ENCODE assay signal across 17 cellular contexts in the genomic region with DNA sequence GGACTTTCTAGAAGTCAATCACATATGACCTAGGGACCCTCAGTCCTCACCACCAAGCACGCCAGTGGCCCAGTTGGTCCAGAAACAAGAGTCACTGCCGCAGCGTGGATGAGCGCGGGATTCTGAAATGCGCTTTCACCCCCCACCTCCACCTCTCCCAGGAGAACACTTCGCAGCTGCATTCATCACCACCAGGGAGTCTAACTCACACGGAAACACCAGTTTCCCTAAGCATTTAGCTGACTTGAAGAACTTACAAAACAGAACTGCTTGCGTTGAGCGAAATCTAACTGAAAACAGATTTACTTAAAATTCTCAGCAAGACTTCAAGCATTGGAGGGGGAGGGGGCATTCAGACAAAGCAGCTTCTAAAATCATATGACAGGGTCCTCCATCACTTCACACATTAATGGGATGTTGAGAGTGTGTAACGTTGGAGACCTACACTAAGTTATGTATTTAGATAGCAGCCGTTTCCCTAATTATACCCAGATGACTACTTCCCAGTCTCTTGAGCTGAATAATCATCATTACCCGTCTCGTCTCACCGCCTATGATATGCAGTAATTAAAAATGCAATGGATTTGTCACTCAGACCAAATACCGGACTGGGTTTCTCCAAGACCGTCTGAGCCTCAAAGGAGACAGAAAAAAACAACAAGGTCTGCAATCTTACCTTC.
A peak's percentile ranks its signal among the peaks of the same experiment; 100 is the strongest.
DNase-seq lines count a peak whose midpoint lies in the region; ATAC-seq, FAIRE-seq and TF ChIP-seq lines count a peak whose summit lies in the region.
"Had no signal": no experiment of that assay in that cellular context is flagged by ENCODE, and none has a peak within 500 bp of the region (broad histone marks: within the 10 kb centered on the region; RNA-seq: fewer than 3 reads in every experiment).

No MANE protein-coding gene starts in this region.

- no peak for ATAC-seq in IMR-90 (ENCODE audit: low read depth)
- ATAC-seq in right lobe of liver = no peak
- ATAC-seq: activated CD8-positive, alpha-beta T cell treated with anti-CD3 and anti-CD28 coated beads, Interleukin-2, amount 10 ng/mL, durations not matched to agents 7 days and 5 days; CD8-positive, alpha-beta T cell had no signal

- no peak overlapping the region for H2BK5ac ChIP-seq in IMR-90 (ENCODE audit: low read depth, low read length, poor library complexity, severe bottlenecking)

- no peak overlapping the region for H2AK9ac ChIP-seq in IMR-90 (replicated peaks; ENCODE audit: low read depth, low read length, poor library complexity)

- peak overlapping the region; percentile 55 for H4K5ac ChIP-seq in IMR-90 (ENCODE audit: low read depth, low read length)

- dilution Hi-C loops in IMR-90 (cut with HindIII; ENCODE audit: low sequenced_read_pairs, unreplicated experiment) = no loop called here

- H3K4me1 ChIP-seq in IMR-90 (ENCODE audit: control insufficient read depth, insufficient read depth, low read length) = peaks cover 16% of the 10 kb centered on the region
- H3K4me1 ChIP-seq in right lobe of liver = peaks cover 0 to 39% (median 11%) of the 10 kb centered on the region in 4 donors
- no peaks in the 10 kb centered on the region for H3K4me1 ChIP-seq in adrenal gland (replicated peaks in 1 of 2)

- H2BK15ac ChIP-seq in IMR-90 (ENCODE audit: low read depth, low read length) = 0 out of 3 replicates have a peak overlapping the region, but pooled peaks have one; percentile 7

- peak overlapping the region; percentile 61 for H3K4me2 ChIP-seq in IMR-90 (ENCODE audit: low read depth, low read length)

- TF ChIP-seq POLR2A in IMR-90 (IDR thresholded peaks at IDR 0.05; ENCODE audit: low read depth, low read length) (no peak), right lobe of liver (IDR thresholded peaks at IDR 0.05) (no peak), GM12892 (IDR thresholded peaks at IDR 0.05; ENCODE audit: low read depth, low read length) (no peak), adrenal gland (IDR thresholded peaks at IDR 0.05) (no peak)

- H3K9ac ChIP-seq in IMR-90 (ENCODE audit: low read depth, low read length) = no peak overlapping the region

- H3K27ac ChIP-seq in IMR-90 (ENCODE audit: insufficient read depth, low read length) = no peak overlapping the region
- H3K27ac ChIP-seq in brain microvascular endothelial cell = no peak overlapping the region
- H3K27ac ChIP-seq in right lobe of liver = peak overlapping the region in 1 of 3 donors; percentile 80
- H3K27ac ChIP-seq in adrenal gland = no peak overlapping the region
- H3K27ac ChIP-seq: esophagus muscularis mucosa, sigmoid colon had no signal

- CTCF ChIA-PET in IMR-90 (lab: Yijun Ruan, JAX) = no interaction called here

- no TSS peak for BruUV-seq in IMR-90 (replicated peaks; lab: Mats Ljungman, UMichigan)

- no peak overlapping the region for H3K23ac ChIP-seq in IMR-90 (ENCODE audit: low read depth, low read length)

- in situ Hi-C loops in IMR-90 (cut with MboI; ENCODE audit: low sequenced_read_pairs) (no loop called here), brain microvascular endothelial cell (cut with HindIII; ENCODE audit: low pct_ligation_motif_present, low sequenced_read_pairs) (no loop called here)

- peak overlapping the region; percentile 67 for H3K18ac ChIP-seq in IMR-90 (ENCODE audit: low read depth, low read length)

- no peaks in the 10 kb centered on the region for H3K9me3 ChIP-seq in IMR-90 (ENCODE audit: control insufficient read depth, insufficient read depth, low read length)
- H3K9me3 ChIP-seq in right lobe of liver = no peaks in the 10 kb centered on the region
- no peaks in the 10 kb centered on the region for H3K9me3 ChIP-seq in adrenal gland (replicated peaks in 1 of 3)
- H3K9me3 ChIP-seq: esophagus muscularis mucosa, sigmoid colon had no signal

- TF ChIP-seq CTCF in IMR-90 (conservative IDR thresholded peaks at IDR 0.05; ENCODE audit: low read depth, low read length) (no peak), brain microvascular endothelial cell (IDR thresholded peaks at IDR 0.05; ENCODE audit: low read depth, low read length, missing control alignments) (peak; percentile 9), right lobe of liver (IDR thresholded peaks at IDR 0.05) (no peak), adrenal gland (IDR thresholded peaks at IDR 0.05) (no peak)

- intact Hi-C loops in IMR-90 (cut with micrococcal nuclease) = no loop called here
- intact Hi-C loops in right lobe of liver (cut with DNase I) = no loop called here
- intact Hi-C loops in adrenal gland (cut with DNase I) = no loop called here

- H2BK20ac ChIP-seq in IMR-90 (ENCODE audit: low read depth, low read length) = peak overlapping the region; percentile 18; the same call in 1 of the 2 replicates

- no peak overlapping the region for H3K56ac ChIP-seq in IMR-90 (ENCODE audit: extremely low read depth, insufficient read depth, low read length)

- peaks cover 14% of the 10 kb centered on the region for H3K9me1 ChIP-seq in IMR-90 (ENCODE audit: insufficient read depth, low read length)

- H2BK120ac ChIP-seq in IMR-90 (ENCODE audit: low read depth, low read length) = peak overlapping the region; percentile 33

- POLR2A ChIA-PET in IMR-90 (lab: Charles Lee; ENCODE audit: unreplicated experiment) = no interaction called here

- H3K79me1 ChIP-seq in IMR-90 (ENCODE audit: low read depth in 1 of 2, low read length in 2 of 2) = peaks cover 0 to 4% of the 10 kb centered on the region in 2 experiments; a peak in 1 of 4 replicates

- H3K27me3 ChIP-seq in IMR-90 (ENCODE audit: control insufficient read depth, insufficient read depth, low read length) (no peaks in the 10 kb centered on the region), brain microvascular endothelial cell (replicated peaks) (no peaks in the 10 kb centered on the region), right lobe of liver (no peaks in the 10 kb centered on the region), adrenal gland (no peaks in the 10 kb centered on the region)
- H3K27me3 ChIP-seq: esophagus muscularis mucosa, sigmoid colon had no signal

- 0 out of 4 replicates have a peak overlapping the region, but pooled peaks of 1 of the 2 experiments have one; percentile 8 for H4K8ac ChIP-seq in IMR-90 (ENCODE audit: low read depth in 2 of 2, low read length in 2 of 2)

- no peaks in the 10 kb centered on the region for H3K36me3 ChIP-seq in IMR-90 (ENCODE audit: control insufficient read depth, insufficient read depth, low read length)
- H3K36me3 ChIP-seq in brain microvascular endothelial cell (replicated peaks) = no peaks in the 10 kb centered on the region
- H3K36me3 ChIP-seq in right lobe of liver = no peaks in the 10 kb centered on the region
- H3K36me3 ChIP-seq in adrenal gland (replicated peaks in 1 of 2) = no peaks in the 10 kb centered on the region
- H3K36me3 ChIP-seq: esophagus muscularis mucosa, sigmoid colon had no signal

- H4K91ac ChIP-seq in IMR-90 (ENCODE audit: insufficient read depth, low read depth, low read length) = peak overlapping the region; percentile 32; the same call in 1 of the 2 replicates

- FAIRE-seq in GM12892 (lab: Jason Lieb, UNC) = no peak

- WGBS in IMR-90 (ENCODE audit: extremely low coverage in 2 of 2, insufficient read length in 1 of 2), 2 experiments = 75% methylated on average over 4 of the region's 17 CpGs; no CpG with 5 or more reads in 1 of the 2 experiments
- WGBS in right lobe of liver (ENCODE audit: insufficient coverage, low coverage, low lambda C conversion rate, missing lambda C conversion rate) = 83% methylated on average over 11 of the region's 17 CpGs
- WGBS in adrenal gland, 4 donors = 50 to 64% (median 60%) methylated on average over 17 of the region's 17 CpGs

- no peak overlapping the region for H3K4me3 ChIP-seq in IMR-90 (ENCODE audit: insufficient read depth, low read depth, low read length)
- no peak overlapping the region for H3K4me3 ChIP-seq in brain microvascular endothelial cell (ENCODE audit: low read depth, low read length)
- H3K4me3 ChIP-seq in right lobe of liver = peak overlapping the region in 2 of 3 donors; percentile 18 to 19
- no peak overlapping the region for H3K4me3 ChIP-seq in adrenal gland
- H3K4me3 ChIP-seq: esophagus muscularis mucosa, sigmoid colon had no signal

- no peak for TF ChIP-seq RAD21 in IMR-90 (IDR thresholded peaks at IDR 0.05; ENCODE audit: low read length)

- H2AK5ac ChIP-seq in IMR-90 (ENCODE audit: low read depth, low read length) = peak overlapping the region; percentile 46; the same call in 1 of the 2 replicates

- no peaks in the 10 kb centered on the region for H4K20me1 ChIP-seq in IMR-90 (ENCODE audit: insufficient read depth, low read length)

- peak overlapping the region; percentile 58 for H2AFZ ChIP-seq in IMR-90 (replicated peaks; ENCODE audit: low read length, poor library complexity)

- H3K14ac ChIP-seq in IMR-90 (replicated peaks; ENCODE audit: low read depth, low read length) = no peak overlapping the region

- peak overlapping the region; percentile 19; the same call in 1 of the 2 replicates for H3K4ac ChIP-seq in IMR-90 (ENCODE audit: low read depth, low read length)

- peak; percentile 67 for DNase-seq in AG20443 (ENCODE audit: low spot score)
- DNase-seq in IMR-90 = peak; percentile 16
- DNase-seq in brain microvascular endothelial cell = no peak
- no peak for DNase-seq in right lobe of liver
- DNase-seq in HPDE6-E6E7 (ENCODE audit: extremely low spot score) = no peak
- no peak for DNase-seq in GM12892 (ENCODE audit: insufficient read length)
- DNase-seq in activated CD4-positive, alpha-beta T cell treated with anti-CD3 and anti-CD28 coated beads for 48 hours = no peak
- no peak for DNase-seq in adrenal gland
- DNase-seq: activated CD8-positive, alpha-beta T cell treated with anti-CD3 and anti-CD28 coated beads, Interleukin-2, amount 10 ng/mL, durations not matched to agents 7 days and 5 days; activated gamma-delta T cell treated with Interleukin-2 at 50 U/mL for 16 hours; CD8-positive, alpha-beta T cell; islet precursor cell; naive B cell; NCI-H2227 treated with DMSO at 0.1 percent for 48 hours; sigmoid colon; T-helper 9 cell had no signal

TF ChIP-seq in IMR-90, 13 proteins besides CTCF, POLR2A, EP300 and RAD21 (continues in another document):
- TF ChIP-seq RCOR1 (IDR thresholded peaks at IDR 0.05; ENCODE audit: insufficient replicate concordance, low read length) = no peak
- no peak for TF ChIP-seq MAFK (IDR thresholded peaks at IDR 0.05; ENCODE audit: low read depth, low read length)
- TF ChIP-seq CEBPB (IDR thresholded peaks at IDR 0.05; ENCODE audit: low read depth, low read length) = no peak
- no peak for TF ChIP-seq RFX5 (IDR thresholded peaks at IDR 0.05; ENCODE audit: low read depth, low read length)
- TF ChIP-seq, protein P1, sequence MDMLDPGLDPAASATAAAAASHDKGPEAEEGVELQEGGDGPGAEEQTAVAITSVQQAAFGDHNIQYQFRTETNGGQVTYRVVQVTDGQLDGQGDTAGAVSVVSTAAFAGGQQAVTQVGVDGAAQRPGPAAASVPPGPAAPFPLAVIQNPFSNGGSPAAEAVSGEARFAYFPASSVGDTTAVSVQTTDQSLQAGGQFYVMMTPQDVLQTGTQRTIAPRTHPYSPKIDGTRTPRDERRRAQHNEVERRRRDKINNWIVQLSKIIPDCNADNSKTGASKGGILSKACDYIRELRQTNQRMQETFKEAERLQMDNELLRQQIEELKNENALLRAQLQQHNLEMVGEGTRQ (IDR thresholded peaks at IDR 0.05; ENCODE audit: low read depth, low read length) = no peak
- no peak for TF ChIP-seq BHLHE40 (IDR thresholded peaks at IDR 0.05; ENCODE audit: low read depth, low read length)
- TF ChIP-seq FOS (IDR thresholded peaks at IDR 0.05; ENCODE audit: low read depth, low read length) = no peak

Comparison
In these comparisons a context has a peak if more than half of its experiments do, and no peak if none do; other contexts are left out.
1. DNase-seq: peak in AG20443 (single experiment) and IMR-90 (single experiment); none in brain microvascular endothelial cell (single experiment), right lobe of liver (0 of 3), HPDE6-E6E7 (single experiment), GM12892 (single experiment), activated CD4-positive, alpha-beta T cell treated with anti-CD3 and anti-CD28 coated beads for 48 hours (single experiment) and adrenal gland (0 of 7).
2. H3K4me3 ChIP-seq: peak in right lobe of liver (2 of 3); none in IMR-90 (single experiment), brain microvascular endothelial cell (single experiment) and adrenal gland (0 of 4).